ENCODE assay signal across 8 cellular contexts in genomic region chr10:102627141-102627445, GRCh38. TPM values are rescaled to one million over a fixed set of nuclear protein-coding genes. Genes with fewer than 3 reads are reported as not detected.
DNase-seq lines count a peak whose midpoint lies in the region; ATAC-seq and TF ChIP-seq lines count a peak whose summit lies in the region.
"Had no signal": no experiment of that assay in that cellular context is flagged by ENCODE, and none has a peak within 500 bp of the region (broad histone marks: within the 10 kb centered on the region; RNA-seq: fewer than 3 reads in every experiment).

No MANE protein-coding gene starts in this region.

- no peak overlapping the region for H3K4me3 Mint-ChIP-seq in mesothelial cell of epicardium

- CTCF ChIA-PET in Panc1 (lab: Charles Lee) = no interaction called here

- POLR2A ChIA-PET in Panc1 (lab: Charles Lee) = no interaction called here

- H3K27ac Mint-ChIP-seq in mesothelial cell of epicardium = peak overlapping the region; percentile 100

- peaks cover 56% of the 10 kb centered on the region for H3K4me1 Mint-ChIP-seq in mesothelial cell of epicardium

- no peaks in the 10 kb centered on the region for H3K36me3 ChIP-seq in Panc1 (ENCODE audit: control insufficient read depth, insufficient read depth, low read length)
- peaks cover 4% of the 10 kb centered on the region for H3K36me3 ChIP-seq in thoracic aorta

- H3K4me3 ChIP-seq in Panc1 (ENCODE audit: low read depth in 2 of 2, low read length in 2 of 2) = no peak overlapping the region
- H3K4me3 ChIP-seq in coronary artery = no peak overlapping the region
- no peak overlapping the region for H3K4me3 ChIP-seq in thoracic aorta

- DNase-seq in Panc1 (ENCODE audit: low read depth, low spot score) = no peak
- no peak for DNase-seq in coronary artery (ENCODE audit: low spot score)
- no peak for DNase-seq in mesothelial cell of epicardium (ENCODE audit: low spot score in 2 of 2, unreplicated experiment in 2 of 2)
- no peak for DNase-seq in thoracic aorta (ENCODE audit: low spot score)
- no peak for DNase-seq in activated CD8-positive, alpha-beta memory T cell treated with anti-CD3 and anti-CD28 coated beads, Interleukin-2, amount 50 U/mL, for 4 hours
- no peak for DNase-seq in SIG-M5 (lab: John Stamatoyannopoulos, UW)
- DNase-seq: NCI-H1417 had no signal

- peaks cover 18% of the 10 kb centered on the region for H3K36me3 Mint-ChIP-seq in mesothelial cell of epicardium

- H3K9me3 ChIP-seq in Panc1 (ENCODE audit: control insufficient read depth, insufficient read depth, low read depth, low read length) (no peaks in the 10 kb centered on the region), thoracic aorta (no peaks in the 10 kb centered on the region)

- H3K9me3 Mint-ChIP-seq in mesothelial cell of epicardium = no peaks in the 10 kb centered on the region

- ATAC-seq in Panc1 (no peak), thoracic aorta (ENCODE audit: insufficient number of reproducible peaks, low FRiP score, low read depth) (no peak), HG02973 (IDR thresholded peaks at IDR 0.05; ENCODE audit: unreplicated experiment) (no peak)

- intact Hi-C loops in Panc1 (cut with micrococcal nuclease; ENCODE audit: unreplicated experiment) = no loop called here

- peaks cover 36% of the 10 kb centered on the region for H3K4me1 ChIP-seq in Panc1 (ENCODE audit: control insufficient read depth, insufficient read depth, low read length)
- H3K4me1 ChIP-seq in thoracic aorta (ENCODE audit: control insufficient read depth in 1 of 2, low read depth in 2 of 2) = peaks cover 51 to 87% of the 10 kb centered on the region in 2 donors

- H3K27me3 Mint-ChIP-seq in mesothelial cell of epicardium (ENCODE audit: low read depth) = no peaks in the 10 kb centered on the region

- no TSS peak for BruUV-seq in Panc1 (replicated peaks; lab: Mats Ljungman, UMichigan)

- H3K27me3 ChIP-seq in Panc1 (ENCODE audit: control insufficient read depth, insufficient read depth, low read length) (no peaks in the 10 kb centered on the region), thoracic aorta (replicated peaks; ENCODE audit: insufficient read depth) (no peaks in the 10 kb centered on the region)

- in situ Hi-C loops in Panc1 (cut with HindIII; ENCODE audit: low pct_unique_long_range_greater_than_20kb, low sequenced_read_pairs) = no loop called here

- H3K27ac ChIP-seq in Panc1 (ENCODE audit: low read length) (peak overlapping the region; percentile 69), coronary artery (peak overlapping the region; percentile 82 to 86), thoracic aorta (peak overlapping the region; percentile 92 to 98)

- TF ChIP-seq CTCF in Panc1 (IDR thresholded peaks at IDR 0.05) = no peak
- TF ChIP-seq CTCF in coronary artery (IDR thresholded peaks at IDR 0.05) = no peak
- TF ChIP-seq CTCF in mesothelial cell of epicardium (IDR thresholded peaks at IDR 0.05; ENCODE audit: unreplicated experiment) = no peak
- TF ChIP-seq CTCF in thoracic aorta (IDR thresholded peaks at IDR 0.05) = no peak

RNA-seq across cellular contexts. Expression of gene TRIM8, which starts 17.2 kb away (rescaled TPM):
- 54.4 TPM for total RNA-seq in Panc1 (2021; ENCODE audit: unreplicated experiment)
- 64.3 TPM for polyA plus RNA-seq in Panc1 (2012; ENCODE audit: insufficient read length)
- total RNA-seq in mesothelial cell of epicardium = 74.3 to 85.3 TPM (median 79.2 TPM) in 3 replicates
- 100 to 1,000 TPM; 154 to 192 TPM for total RNA-seq in thoracic aorta
